In genomic region chr17:32621612-32622312, GRCh38 we compare ENCODE assay signal across 1 cellular context.
TF ChIP-seq lines count a peak whose summit lies in the region.

No MANE protein-coding gene starts in this region.

TF ChIP-seq in H1, 55 proteins besides CTCF, POLR2A, EP300 and RAD21:
- TF ChIP-seq NANOG (IDR thresholded peaks at IDR 0.05; ENCODE audit: insufficient read depth, low read depth, low read length, poor library complexity, severe bottlenecking): no peak
- TF ChIP-seq SRF (IDR thresholded peaks at IDR 0.05; ENCODE audit: low read depth, low read length): 0 out of 2 replicates have a peak, but pooled peaks have one; percentile 22
- no peak for TF ChIP-seq ASH2L (IDR thresholded peaks at IDR 0.05; ENCODE audit: low read length)
- TF ChIP-seq ATF3 (IDR thresholded peaks at IDR 0.05; ENCODE audit: insufficient read depth, low read depth, low read length): no peak
- TF ChIP-seq SIN3A (conservative IDR thresholded peaks at IDR 0.05 in 1 of 2, IDR thresholded peaks at IDR 0.05 in 1 of 2; ENCODE audit: low read depth in 1 of 2, low read length in 2 of 2): 0 out of 4 replicates have a peak, but pooled peaks of 1 of the 2 experiments have one; percentile 39
- TF ChIP-seq ZNF274 (IDR thresholded peaks at IDR 0.05; ENCODE audit: borderline replicate concordance, extremely low read depth, low read length): no peak
- no peak for TF ChIP-seq HDAC6 (IDR thresholded peaks at IDR 0.05; ENCODE audit: low read depth, low read length)
- no peak for TF ChIP-seq USF2 (IDR thresholded peaks at IDR 0.05; ENCODE audit: low read length)
- TF ChIP-seq HDAC2 (IDR thresholded peaks at IDR 0.05; ENCODE audit: borderline replicate concordance in 1 of 2, low read depth in 2 of 2, low read length in 2 of 2): no peak
- no peak for TF ChIP-seq POU5F1 (IDR thresholded peaks at IDR 0.05; ENCODE audit: low read depth, low read length)
- TF ChIP-seq MAFK (IDR thresholded peaks at IDR 0.05; ENCODE audit: low read depth, low read length): no peak
- no peak for TF ChIP-seq BCL11A (IDR thresholded peaks at IDR 0.05; ENCODE audit: low read depth in 2 of 2, low read length in 2 of 2)
- no peak for TF ChIP-seq SIRT6 (IDR thresholded peaks at IDR 0.05; ENCODE audit: low read length)
- TF ChIP-seq CHD2 (IDR thresholded peaks at IDR 0.05; ENCODE audit: low read length): no peak
- no peak for TF ChIP-seq GABPA (IDR thresholded peaks at IDR 0.05; ENCODE audit: borderline replicate concordance, insufficient read depth, low read length)
- TF ChIP-seq CBX8 (IDR thresholded peaks at IDR 0.05; ENCODE audit: borderline replicate concordance, low read depth, low read length): no peak
- peak; percentile 51; the same call in 1 of the 2 replicates for TF ChIP-seq MAX (IDR thresholded peaks at IDR 0.05)
- TF ChIP-seq SIX5 (IDR thresholded peaks at IDR 0.05; ENCODE audit: low read depth, low read length): no peak
- no peak for TF ChIP-seq JUN (IDR thresholded peaks at IDR 0.05; ENCODE audit: low read depth, low read length)
- no peak for TF ChIP-seq EGR1 (IDR thresholded peaks at IDR 0.05; ENCODE audit: borderline replicate concordance, low read depth, low read length)
- TF ChIP-seq PHF8 (conservative IDR thresholded peaks at IDR 0.05; ENCODE audit: low read depth, low read length): no peak
- TF ChIP-seq POLR2AphosphoS5 (IDR thresholded peaks at IDR 0.05; ENCODE audit: low read depth, low read length): peak; percentile 42; the same call in 1 of the 2 replicates
- TF ChIP-seq TAF7 (optimal IDR thresholded peaks at IDR 0.05; ENCODE audit: borderline replicate concordance, low read depth, low read length): no peak
- TF ChIP-seq CBX5 (IDR thresholded peaks at IDR 0.05; ENCODE audit: low read depth, low read length): no peak
- TF ChIP-seq BACH1 (IDR thresholded peaks at IDR 0.05; ENCODE audit: low read length): no peak
- no peak for TF ChIP-seq RBBP5 (IDR thresholded peaks at IDR 0.05; ENCODE audit: borderline replicate concordance, low read depth, low read length)
- TF ChIP-seq E2F6 (IDR thresholded peaks at IDR 0.05): no peak
- TF ChIP-seq JUND (IDR thresholded peaks at IDR 0.05; ENCODE audit: low read length): no peak
- TF ChIP-seq SUZ12 (IDR thresholded peaks at IDR 0.05; ENCODE audit: low read length): no peak
- TF ChIP-seq CHD1 (IDR thresholded peaks at IDR 0.05; ENCODE audit: low read depth, low read length): no peak
- no peak for TF ChIP-seq TAF1 (IDR thresholded peaks at IDR 0.05; ENCODE audit: low read depth, low read length)
- TF ChIP-seq CREB1 (IDR thresholded peaks at IDR 0.05): no peak
- TF ChIP-seq FOSL1 (IDR thresholded peaks at IDR 0.05; ENCODE audit: insufficient read depth, low read depth, low read length): no peak
- TF ChIP-seq RNF2 (IDR thresholded peaks at IDR 0.05; ENCODE audit: borderline replicate concordance, low read depth, low read length, missing control alignments, poor library complexity, severe bottlenecking): no peak
- no peak for TF ChIP-seq NRF1 (IDR thresholded peaks at IDR 0.05; ENCODE audit: low read depth, low read length)
- TF ChIP-seq KDM5A (IDR thresholded peaks at IDR 0.05; ENCODE audit: low read length): no peak
- no peak for TF ChIP-seq RFX5 (IDR thresholded peaks at IDR 0.05; ENCODE audit: borderline replicate concordance, low read depth, low read length)
- TF ChIP-seq TEAD4 (IDR thresholded peaks at IDR 0.05; ENCODE audit: low read depth, low read length): peak; percentile 46; the same call in 1 of the 2 replicates
- no peak for TF ChIP-seq SP4 (IDR thresholded peaks at IDR 0.05; ENCODE audit: low read length)
- peak; percentile 88; the same call in 1 of the 2 replicates for TF ChIP-seq ATF2 (IDR thresholded peaks at IDR 0.05; ENCODE audit: low read length)
- no peak for TF ChIP-seq KDM1A (IDR thresholded peaks at IDR 0.05; ENCODE audit: borderline replicate concordance, low read length)
- no peak for TF ChIP-seq GTF2F1 (IDR thresholded peaks at IDR 0.05; ENCODE audit: borderline replicate concordance, low read depth, low read length)
- TF ChIP-seq TCF12 (IDR thresholded peaks at IDR 0.05; ENCODE audit: low read depth, low read length): 0 out of 2 replicates have a peak, but pooled peaks have one; percentile 16
- no peak for TF ChIP-seq CHD7 (IDR thresholded peaks at IDR 0.05; ENCODE audit: insufficient replicate concordance, low read length)
- TF ChIP-seq KDM4A (IDR thresholded peaks at IDR 0.05; ENCODE audit: low read depth, low read length, severe bottlenecking): no peak
- peak; percentile 66 for TF ChIP-seq SP1 (IDR thresholded peaks at IDR 0.05; ENCODE audit: low read depth, low read length)
- no peak for TF ChIP-seq CTBP2 (IDR thresholded peaks at IDR 0.05; ENCODE audit: borderline replicate concordance, insufficient read depth, insufficient read length, low read length)
- no peak for TF ChIP-seq EZH2 (IDR thresholded peaks at IDR 0.05; ENCODE audit: low read depth, low read length, severe bottlenecking)
- TF ChIP-seq TBP (IDR thresholded peaks at IDR 0.05; ENCODE audit: low read depth, low read length): no peak
- TF ChIP-seq CEBPB (IDR thresholded peaks at IDR 0.05; ENCODE audit: low read depth, low read length): peak; percentile 74
- TF ChIP-seq RXRA (IDR thresholded peaks at IDR 0.05; ENCODE audit: insufficient read depth, low read depth, low read length): no peak
- TF ChIP-seq YY1 (IDR thresholded peaks at IDR 0.05; ENCODE audit: low read depth, low read length): 0 out of 2 replicates have a peak, but pooled peaks have one; percentile 5
- TF ChIP-seq BRCA1 (IDR thresholded peaks at IDR 0.05; ENCODE audit: low read depth, low read length): no peak
- no peak for TF ChIP-seq SP2 (IDR thresholded peaks at IDR 0.05; ENCODE audit: low read length)
- TF ChIP-seq SAP30 (IDR thresholded peaks at IDR 0.05; ENCODE audit: insufficient read depth, insufficient replicate concordance, low read length): no peak
